ENCODE assay signal across 21 cellular contexts in the genomic region with DNA sequence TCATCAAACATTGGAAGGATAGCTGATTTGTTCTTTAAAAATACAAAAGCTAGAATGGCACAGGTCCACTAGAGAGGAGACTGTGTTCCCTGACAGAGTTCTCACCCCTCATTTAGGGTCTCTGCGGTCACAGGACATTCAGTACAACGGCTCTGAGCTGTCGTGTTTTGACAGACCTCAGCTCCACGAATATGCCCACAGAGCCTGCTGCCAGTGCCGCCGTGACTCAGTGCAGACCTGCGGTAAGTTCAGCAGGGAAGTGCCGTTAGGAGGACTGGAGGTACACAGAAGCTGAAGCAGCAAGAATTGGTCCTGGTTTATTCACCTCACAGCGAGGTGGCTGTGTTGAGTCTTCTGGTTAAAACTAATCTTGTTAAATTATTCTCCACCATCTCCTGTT.
"Had no signal": no experiment of that assay in that cellular context is flagged by ENCODE, and none has a peak within 500 bp of the region (broad histone marks: within the 10 kb centered on the region; RNA-seq: fewer than 3 reads in every experiment).

No MANE protein-coding gene starts in this region.

- H3K36me3 ChIP-seq: neutrophil, sigmoid colon, stomach, thoracic aorta, transverse colon had no signal

- H3K4me1 ChIP-seq: transverse colon had no signal

- H3K27ac ChIP-seq: dorsolateral prefrontal cortex, neutrophil, sigmoid colon, skin epidermis, thoracic aorta, transverse colon had no signal

- ATAC-seq: heart right ventricle; mucosa of descending colon; naive thymus-derived CD8-positive, alpha-beta T cell had no signal

- H3K4me3 ChIP-seq: dorsolateral prefrontal cortex, heart right ventricle, mucosa of descending colon, sigmoid colon, skin epidermis, stomach, thoracic aorta, transverse colon had no signal

- H3K9me3 ChIP-seq: neutrophil, sigmoid colon, stomach, thoracic aorta, transverse colon had no signal

- H3K27me3 ChIP-seq: dorsolateral prefrontal cortex, heart right ventricle, neutrophil, sigmoid colon, stomach, transverse colon had no signal

- DNase-seq: cortex of kidney; dorsolateral prefrontal cortex; effector CD8-positive, alpha-beta T cell; foreskin melanocyte; heart right ventricle; hypothalamus; kidney glomerular epithelial cell; mammary epithelial cell; mucosa of descending colon; naive thymus-derived CD8-positive, alpha-beta T cell; posterior cingulate gyrus; sigmoid colon; stimulated activated CD4-positive, alpha-beta T cell treated with anti-CD3 and anti-CD28 coated beads, Interleukin-12 subunit alpha, Interleukin-12 subunit beta, amount 100 ng/mL, for 4 hours; stimulated activated naive CD4-positive, alpha-beta T cell; stomach; substantia nigra; transverse colon had no signal

- FAIRE-seq: islet of Langerhans had no signal
